In genomic region chr14:32337759-32338158, GRCh38 we compare ENCODE assay signal across 27 cellular contexts. TPM values are rescaled to one million over a fixed set of nuclear protein-coding genes. Genes with fewer than 3 reads are reported as not detected.
DNase-seq lines count a peak whose midpoint lies in the region; ATAC-seq, FAIRE-seq and TF ChIP-seq lines count a peak whose summit lies in the region.
"Had no signal": no experiment of that assay in that cellular context is flagged by ENCODE, and none has a peak within 500 bp of the region (broad histone marks: within the 10 kb centered on the region; RNA-seq: fewer than 3 reads in every experiment).

No MANE protein-coding gene starts in this region.

- H3K9ac ChIP-seq in HepG2 (ENCODE audit: insufficient read depth, low read depth, low read length) (no peak overlapping the region), K562 (ENCODE audit: insufficient read depth in 1 of 2, low read depth in 2 of 2, low read length in 2 of 2) (no peak overlapping the region)
- H3K9ac ChIP-seq: BLaER1 treated with 17β-estradiol and CSF1 and Interleukin-3, amounts not matched to agents 10 nM and 100 nM had no signal

- no peak for TF ChIP-seq RAD21 in HepG2 (CRISPR knock-in tag; IDR thresholded peaks at IDR 0.05)
- TF ChIP-seq RAD21 in K562 (CRISPR knock-in tag; conservative IDR thresholded peaks at IDR 0.05 in 1 of 2, IDR thresholded peaks at IDR 0.05 in 1 of 2): no peak

- CTCF ChIA-PET in HepG2 (lab: Yijun Ruan, JAX; ENCODE audit: low intra/inter-chr PET ratio, low total read pairs) (no interaction called here), K562 (lab: Yijun Ruan, JAX; ENCODE audit: low intra/inter-chr PET ratio) (no interaction called here)
- CTCF ChIA-PET in CD8-positive, alpha-beta memory T cell (lab: Charles Lee): no interaction called here

- in situ Hi-C loops in HepG2 (cut with HindIII; ENCODE audit: extremely low pct_ligation_motif_present, low pct_unique_long_range_greater_than_20kb) (no loop called here), K562 (cut with MboI) (no loop called here)

- H3K4me1 ChIP-seq in HepG2 (ENCODE audit: insufficient read depth, low read length) (no peaks in the 10 kb centered on the region), right lobe of liver (no peaks in the 10 kb centered on the region), K562 (replicated peaks in 1 of 2; ENCODE audit: control insufficient read depth in 2 of 2, insufficient read depth in 2 of 2, low read length in 2 of 2) (peaks cover 0 to 17% of the 10 kb centered on the region in 2 experiments; a peak in 2 of 5 replicates), psoas muscle (peaks cover 8% of the 10 kb centered on the region)
- H3K4me1 ChIP-seq in CD8-positive, alpha-beta memory T cell (ENCODE audit: insufficient read depth, low read length): no peaks in the 10 kb centered on the region
- H3K4me1 ChIP-seq: BLaER1 treated with 17β-estradiol and CSF1 and Interleukin-3, amounts not matched to agents 10 nM and 100 nM had no signal

- ATAC-seq in HepG2 (no peak), right lobe of liver (no peak), K562 (no peak), GM18498 (IDR thresholded peaks at IDR 0.05; ENCODE audit: unreplicated experiment) (no peak), psoas muscle (no peak)
- ATAC-seq: A549; CD8-positive, alpha-beta T cell; GM12878 had no signal

- no peak for TF ChIP-seq POLR2A in HepG2 (IDR thresholded peaks at IDR 0.05; ENCODE audit: insufficient read depth in 1 of 2, low read depth in 2 of 2, low read length in 2 of 2)
- TF ChIP-seq POLR2A in right lobe of liver (IDR thresholded peaks at IDR 0.05): no peak
- TF ChIP-seq POLR2A in K562 (conservative IDR thresholded peaks at IDR 0.05): no peak
- no peak for TF ChIP-seq POLR2A in erythroblast (IDR thresholded peaks at IDR 0.05; ENCODE audit: low read length)

- FAIRE-seq in HepG2 (lab: Jason Lieb, UNC): no peak
- FAIRE-seq in K562 (lab: Jason Lieb, UNC): no peak
- FAIRE-seq in islet of Langerhans (lab: Jason Lieb, UNC): peak; percentile 45
- FAIRE-seq: A549, GM12878, GM12892, GM19239 had no signal

- BruUV-seq in HepG2 (replicated peaks; lab: Mats Ljungman, UMichigan) (no TSS peak), K562 (replicated peaks; lab: Mats Ljungman, UMichigan) (no TSS peak)

- H3K9me3 ChIP-seq in HepG2 (ENCODE audit: low read length) (no peaks in the 10 kb centered on the region), right lobe of liver (no peaks in the 10 kb centered on the region), K562 (replicated peaks; ENCODE audit: control insufficient read depth, insufficient read depth, low read depth, low read length) (no peaks in the 10 kb centered on the region), psoas muscle (no peaks in the 10 kb centered on the region)
- H3K9me3 ChIP-seq in CD8-positive, alpha-beta memory T cell (ENCODE audit: low read length): no peaks in the 10 kb centered on the region
- H3K9me3 ChIP-seq: A549; BLaER1 treated with 17β-estradiol and CSF1 and Interleukin-3, amounts not matched to agents 10 nM and 100 nM had no signal

- no peak overlapping the region for H3K27ac ChIP-seq in HepG2 (ENCODE audit: extremely low read length, insufficient read depth, low read length)
- no peak overlapping the region for H3K27ac ChIP-seq in right lobe of liver
- no peak overlapping the region; the same call in 2 of the 3 replicates for H3K27ac ChIP-seq in K562 (ENCODE audit: extremely low read depth, low read depth, low read length)
- H3K27ac ChIP-seq in CD8-positive, alpha-beta memory T cell (ENCODE audit: low read depth, low read length): no peak overlapping the region
- no peak overlapping the region for H3K27ac ChIP-seq in psoas muscle
- H3K27ac ChIP-seq: 22Rv1; A549; BLaER1 treated with 17β-estradiol and CSF1 and Interleukin-3, amounts not matched to agents 10 nM and 100 nM; C4-2B had no signal

- 4% methylated on average over 1 of the region's 1 CpG for WGBS in HepG2 (ENCODE audit: low lambda C conversion rate)
- 80% methylated on average over 1 of the region's 1 CpG for WGBS in right lobe of liver (ENCODE audit: insufficient coverage, low coverage, low lambda C conversion rate, missing lambda C conversion rate)
- whole genome bisulfite sequencing in K562 (ENCODE audit: insufficient coverage, low coverage, missing lambda C conversion rate): 75% methylated on average over 1 of the region's 1 CpG
- 78 to 87% (median 86%) methylated on average over 1 of the region's 1 CpG for WGBS in psoas muscle, 3 donors

- H3K27me3 Mint-ChIP-seq in CD8-positive, alpha-beta memory T cell: peaks cover 0 to 2% of the 10 kb centered on the region in 2 donors
- H3K27me3 Mint-ChIP-seq: CD4-positive, alpha-beta T cell had no signal

- no peaks in the 10 kb centered on the region for H3K4me1 Mint-ChIP-seq in CD8-positive, alpha-beta memory T cell
- H3K4me1 Mint-ChIP-seq: B cell had no signal

- H3K27ac Mint-ChIP-seq in CD8-positive, alpha-beta memory T cell: no peak overlapping the region
- H3K27ac Mint-ChIP-seq: B cell; CD4-positive, alpha-beta T cell; CD8-positive, alpha-beta T cell had no signal

- H3K9me3 Mint-ChIP-seq in CD8-positive, alpha-beta memory T cell: peaks cover 0 to 2% (median 0%) of the 10 kb centered on the region in 5 donors
- H3K9me3 Mint-ChIP-seq: CD4-positive, alpha-beta T cell; CD8-positive, alpha-beta T cell had no signal

- no peaks in the 10 kb centered on the region for H3K36me3 ChIP-seq in HepG2 (replicated peaks in 1 of 2; ENCODE audit: control insufficient read depth in 1 of 2, insufficient read depth in 2 of 2, low read length in 2 of 2)
- no peaks in the 10 kb centered on the region for H3K36me3 ChIP-seq in right lobe of liver
- no peaks in the 10 kb centered on the region for H3K36me3 ChIP-seq in K562 (ENCODE audit: control insufficient read depth, insufficient read depth, low read length)
- no peaks in the 10 kb centered on the region for H3K36me3 ChIP-seq in CD8-positive, alpha-beta memory T cell (ENCODE audit: insufficient read depth, low read length)
- H3K36me3 ChIP-seq in psoas muscle (ENCODE audit: insufficient read depth in 1 of 2, low read depth in 1 of 2): no peaks in the 10 kb centered on the region
- H3K36me3 ChIP-seq: BLaER1 treated with 17β-estradiol and CSF1 and Interleukin-3, amounts not matched to agents 10 nM and 100 nM had no signal

- no peaks in the 10 kb centered on the region for H3K9me1 ChIP-seq in K562 (ENCODE audit: control insufficient read depth, insufficient read depth, low read length)

- H3K4me3 Mint-ChIP-seq in CD8-positive, alpha-beta memory T cell: no peak overlapping the region
- H3K4me3 Mint-ChIP-seq: B cell; CD4-positive, alpha-beta T cell; CD8-positive, alpha-beta T cell had no signal

- H2AFZ ChIP-seq in HepG2 (ENCODE audit: low read length) (no peak overlapping the region), K562 (ENCODE audit: low read depth, low read length) (peak overlapping the region; percentile 68; the same call in 1 of the 2 replicates)

- H3K36me3 Mint-ChIP-seq in CD8-positive, alpha-beta memory T cell: no peaks in the 10 kb centered on the region
- H3K36me3 Mint-ChIP-seq: CD8-positive, alpha-beta T cell had no signal

- no peaks in the 10 kb centered on the region for H4K20me1 ChIP-seq in HepG2 (ENCODE audit: insufficient read depth, low read length)
- H4K20me1 ChIP-seq in K562 (replicated peaks; ENCODE audit: control insufficient read depth, insufficient read depth, low read length): no peaks in the 10 kb centered on the region
- H4K20me1 ChIP-seq: BLaER1 treated with 17β-estradiol and CSF1 and Interleukin-3, amounts not matched to agents 10 nM and 100 nM had no signal

- no peak for TF ChIP-seq EP300 in HepG2 (IDR thresholded peaks at IDR 0.05; ENCODE audit: low read depth in 2 of 2, low read length in 2 of 2)
- TF ChIP-seq EP300 in HepG2 (CRISPR knock-in tag; IDR thresholded peaks at IDR 0.05; ENCODE audit: borderline replicate concordance): no peak
- no peak for TF ChIP-seq EP300 in K562 (IDR thresholded peaks at IDR 0.05; ENCODE audit: low read length)

- no peak for TF ChIP-seq CTCF in HepG2 (CRISPR knock-in tag; IDR thresholded peaks at IDR 0.05)
- TF ChIP-seq CTCF in right lobe of liver (IDR thresholded peaks at IDR 0.05): no peak
- no peak for TF ChIP-seq CTCF in K562 (IDR thresholded peaks at IDR 0.05 in 2 of 3, conservative IDR thresholded peaks at IDR 0.05 in 1 of 3; ENCODE audit: insufficient read depth in 2 of 3, low read depth in 1 of 3, low read length in 3 of 3)
- no peak for TF ChIP-seq CTCF in psoas muscle (IDR thresholded peaks at IDR 0.05)

- no peak for DNase-seq in HepG2 (ENCODE audit: low spot score)
- no peak for DNase-seq in right lobe of liver
- no peak for DNase-seq in K562 (ENCODE audit: extremely low read depth in 1 of 4, low spot score in 3 of 4)
- DNase-seq in erythroblast (lab: John Stamatoyannopoulos, UW): peak; percentile 10 to 32
- no peak for DNase-seq in CD8-positive, alpha-beta memory T cell
- no peak for DNase-seq in psoas muscle
- DNase-seq: AML-193; CD4-positive, alpha-beta T cell; CD8-positive, alpha-beta T cell; COR-L47; DMS 273 treated with DMSO at 0.1 percent for 48 hours; DMS153; DMS53; DMS79; DND-41; EL; GDM1 had no signal

- H3K27me3 ChIP-seq in HepG2 (ENCODE audit: control insufficient read depth in 1 of 2, insufficient read depth in 2 of 2, low read length in 2 of 2) (no peaks in the 10 kb centered on the region), right lobe of liver (no peaks in the 10 kb centered on the region), K562 (ENCODE audit: control insufficient read depth in 2 of 2, insufficient read depth in 2 of 2, low read length in 2 of 2) (no peaks in the 10 kb centered on the region), psoas muscle (ENCODE audit: insufficient read depth in 3 of 3, low read length in 2 of 3) (no peaks in the 10 kb centered on the region)
- H3K27me3 ChIP-seq in CD8-positive, alpha-beta memory T cell (ENCODE audit: insufficient read depth, low read length, poor library complexity, severe bottlenecking): no peaks in the 10 kb centered on the region
- H3K27me3 ChIP-seq: BLaER1 treated with 17β-estradiol and CSF1 and Interleukin-3, amounts not matched to agents 10 nM and 100 nM had no signal

- H3K4me3 ChIP-seq in HepG2 (replicated peaks in 1 of 3; ENCODE audit: insufficient read depth in 1 of 3, low read depth in 2 of 3, low read length in 3 of 3): no peak overlapping the region
- H3K4me3 ChIP-seq in right lobe of liver: no peak overlapping the region
- no peak overlapping the region for H3K4me3 ChIP-seq in K562
- no peak overlapping the region for H3K4me3 ChIP-seq in CD8-positive, alpha-beta memory T cell (ENCODE audit: low read length)
- H3K4me3 ChIP-seq in psoas muscle: no peak overlapping the region
- H3K4me3 ChIP-seq: A549; BLaER1 treated with 17β-estradiol and CSF1 and Interleukin-3, amounts not matched to agents 10 nM and 100 nM; GM12878 had no signal

- no peak overlapping the region for H3K4me2 ChIP-seq in HepG2 (ENCODE audit: low read depth, low read length)
- no peak overlapping the region for H3K4me2 ChIP-seq in K562 (ENCODE audit: insufficient read depth, low read length)
- H3K4me2 ChIP-seq: A549; BLaER1 treated with 17β-estradiol and CSF1 and Interleukin-3, amounts not matched to agents 10 nM and 100 nM had no signal

- POLR2A ChIA-PET in HepG2 (lab: Yijun Ruan, JAX): no interaction called here
- POLR2A ChIA-PET in K562 (lab: Yijun Ruan, JAX): no interaction called here
- POLR2A ChIA-PET in CD8-positive, alpha-beta memory T cell (lab: Charles Lee): no interaction called here

- H3K79me2 ChIP-seq in HepG2 (ENCODE audit: insufficient read depth, low read length) (no peaks in the 10 kb centered on the region), K562 (ENCODE audit: control insufficient read depth, insufficient read depth, low read length) (no peaks in the 10 kb centered on the region)

- intact Hi-C loops in HepG2 (cut with micrococcal nuclease; ENCODE audit: unreplicated experiment): no loop called here
- intact Hi-C loops in right lobe of liver (cut with DNase I): no loop called here
- intact Hi-C loops in K562 (cut with micrococcal nuclease): loop anchor here (10.0 kb wide), 1 partner anchor 47 kb away; no protein-coding TSS in a partner anchor
- intact Hi-C loops in psoas muscle (cut with DNase I): no loop called here

RNA-seq across cellular contexts. Expression of gene AKAP6, which starts 8.7 kb away (rescaled TPM):
- total RNA-seq in HepG2 (2016; rRNA removed; fragmentation: Illumina TruSeq; extraction: Trizol): 0.84 and 1.4 TPM in 2 replicates
- total RNA-seq in HepG2 (2016; cell fraction: cytosol; rRNA removed; fragmentation: Illumina TruSeq; extraction: Trizol; ENCODE audit: low read depth): 0.79 and 1.4 TPM in 2 replicates
- 0.91 and 1.5 TPM in 2 replicates for total RNA-seq in HepG2 (2016; cell fraction: insoluble cytoplasmic fraction; rRNA removed; fragmentation: Illumina TruSeq; extraction: Trizol)
- 0.62 and 0.86 TPM in 2 replicates for total RNA-seq in HepG2 (2016; cell fraction: membrane; rRNA removed; fragmentation: Illumina TruSeq; extraction: Trizol)
- total RNA-seq in HepG2 (2016; cell fraction: nucleus; rRNA removed; fragmentation: Illumina TruSeq; extraction: Trizol): 1.4 and 5.7 TPM in 2 replicates
- polyA plus RNA-seq in HepG2 (2011; rRNA removed): 0.51 and 1.4 TPM in 2 replicates
- 0.23 and 0.54 TPM in 2 replicates for polyA plus RNA-seq in HepG2 (2011; cell fraction: cytosol; rRNA removed)
- polyA plus RNA-seq in HepG2 (2011; cell fraction: nucleus; rRNA removed): 1.2 and 1.6 TPM in 2 replicates
- polyA plus RNA-seq in HepG2 (2012): 0.39 and 0.59 TPM in 2 replicates
- 0.08 and 0.09 TPM in 2 replicates for polyA plus RNA-seq in HepG2 (2016; cell fraction: cytosol; fragmentation: Illumina TruSeq; extraction: Trizol; ENCODE audit: low read depth)
- 0.33 and 0.58 TPM in 2 replicates for polyA plus RNA-seq in HepG2 (2016; cell fraction: insoluble cytoplasmic fraction; fragmentation: Illumina TruSeq; extraction: Trizol; ENCODE audit: low read depth)
- 0.02 and 0.40 TPM in 2 replicates for polyA plus RNA-seq in HepG2 (2016; cell fraction: membrane; fragmentation: Illumina TruSeq; extraction: Trizol; ENCODE audit: low read depth)
- 0.48 and 0.79 TPM in 2 replicates for polyA plus RNA-seq in HepG2 (2016; cell fraction: nucleus; fragmentation: Illumina TruSeq; extraction: Trizol; ENCODE audit: insufficient read depth, low read depth)
- 4.0 and 4.2 TPM in 2 replicates for polyA minus RNA-seq in HepG2 (2011; rRNA and poly(A)+ RNA removed; ENCODE audit: low replicate concordance)
- 2.2 and 2.4 TPM in 2 replicates for polyA minus RNA-seq in HepG2 (2011; cell fraction: cytosol; rRNA and poly(A)+ RNA removed)
- polyA minus RNA-seq in HepG2 (2011; cell fraction: nucleus; rRNA and poly(A)+ RNA removed): 9.5 and 13.1 TPM in 2 replicates
- 1 to 10 TPM; 1.7 to 9.6 (median 4.3) TPM for total RNA-seq in right lobe of liver
- 2.4 and 3.2 TPM in 2 replicates for total RNA-seq in K562 (2011; cell fraction: chromatin; rRNA removed; ENCODE audit: low replicate concordance)
- total RNA-seq in K562 (2011; cell fraction: nucleolus; rRNA removed): 1.2 and 2.4 TPM in 2 replicates
- 2.9 and 3.0 TPM in 2 replicates for total RNA-seq in K562 (2011; cell fraction: nucleoplasm; rRNA removed)
- total RNA-seq in K562 (2014; rRNA removed): 0.49 and 1.7 TPM in 2 replicates
- 0.62 and 0.73 TPM in 2 replicates for total RNA-seq in K562 (2014; rRNA removed; fragmentation: Illumina TruSeq; extraction: Trizol)
- total RNA-seq in K562 (2015; rRNA removed; fragmentation: Illumina TruSeq; extraction: Trizol): 0.25 and 0.41 TPM in 2 replicates
- total RNA-seq in K562 (2021): 0.42 and 0.62 TPM in 2 replicates
- 0.28 and 1.3 TPM in 2 replicates for polyA plus RNA-seq in K562 (2011; rRNA removed)
- polyA plus RNA-seq in K562 (2011; cell fraction: cytosol; rRNA removed): 0.04 and 0.31 TPM in 2 replicates
- 0.48 and 1.2 TPM in 2 replicates for polyA plus RNA-seq in K562 (2011; cell fraction: nucleus; rRNA removed)
- 0.10 and 0.35 TPM in 2 replicates for polyA plus RNA-seq in K562 (2012)
- polyA plus RNA-seq in K562 (2014; fragmentation: Illumina TruSeq; extraction: Trizol): 0.29 and 0.42 TPM in 2 replicates
- polyA plus RNA-seq in K562 (2014; fragmentation: Nextera tagmentation; extraction: Ambion mirVana): under 1 TPM; 0.03 to 0.14 TPM
- polyA plus RNA-seq in K562 (2014; rRNA removed): 0.38 and 0.48 TPM in 2 replicates
- 3.9 and 4.1 TPM in 2 replicates for polyA minus RNA-seq in K562 (2011; rRNA and poly(A)+ RNA removed)
- 0.55 and 0.57 TPM in 2 replicates for polyA minus RNA-seq in K562 (2011; cell fraction: cytosol; rRNA and poly(A)+ RNA removed)
- polyA minus RNA-seq in K562 (2011; cell fraction: nucleus; rRNA and poly(A)+ RNA removed): 1.2 and 1.6 TPM in 2 replicates
- total RNA-seq in CD8-positive, alpha-beta memory T cell: 1 to 10 TPM; 1.4 to 1.5 TPM
- 0.49 TPM for polyA plus RNA-seq in CD8-positive, alpha-beta memory T cell
- total RNA-seq in psoas muscle: 100 to 1,000 TPM; 113 to 173 (median 152) TPM
- 10 to 100 TPM in 2 of 3 donors, 1 to 10 TPM in 1; 9.1 to 15.5 (median 14.3) TPM for polyA plus RNA-seq in psoas muscle

Comparison
In these comparisons a context has a peak if more than half of its experiments do, and no peak if none do; other contexts are left out.
1. DNase-seq: peak in erythroblast (2 of 2); none in HepG2 (single experiment), right lobe of liver (0 of 3), K562 (0 of 4), CD8-positive, alpha-beta memory T cell (0 of 5) and psoas muscle (0 of 2).
2. RNA of gene AKAP6, which starts 8.7 kb away (total RNA-seq): 113 to 173 TPM in psoas muscle; 1.7 to 9.6 TPM in right lobe of liver, 1.4 to 1.5 TPM in CD8-positive, alpha-beta memory T cell, 0.62 to 5.7 TPM in HepG2 and 0.25 to 3.2 TPM in K562; every median in the first group is over 10 times any median in the second.
3. Of the 241 proteins assayed by ChIP-seq in both HepG2 and K562: peak only in HepG2: ZNF121; only in K562: CEBPG and TRIM24; in both: CEBPB; in neither: 236; mixed calls (peak in some experiments, not most) for 1.